In the genomic region with DNA sequence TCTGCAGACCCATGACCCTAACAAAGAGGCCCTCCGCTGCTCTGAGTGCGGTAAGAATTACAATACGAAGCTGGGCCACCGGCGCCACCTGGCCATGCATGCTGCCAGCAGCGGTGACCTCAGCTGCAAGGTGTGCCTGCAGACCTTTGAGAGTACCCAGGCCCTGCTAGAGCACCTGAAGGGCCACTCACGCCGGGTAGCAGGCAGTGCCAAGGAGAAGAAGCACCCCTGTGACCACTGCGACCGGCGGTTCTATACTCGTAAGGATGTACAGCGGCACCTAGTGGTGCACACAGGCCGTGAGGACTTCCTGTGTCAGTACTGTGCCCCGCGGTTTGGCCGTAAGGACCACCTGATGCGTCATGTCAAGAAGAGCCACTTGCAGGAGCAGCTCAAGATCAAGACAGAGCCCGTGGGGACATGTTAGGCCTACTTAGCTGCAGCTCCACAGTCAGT, we compare ENCODE assay signal across 8 cellular contexts.
DNase-seq lines count a peak whose midpoint lies in the region; ATAC-seq, FAIRE-seq and TF ChIP-seq lines count a peak whose summit lies in the region.
"Not testable (repeated sequence)": the region's sequence is repeated elsewhere in the genome, so short reads cannot be mapped to it uniquely, and the experiment has no call there.

No MANE protein-coding gene starts in this region.

- not testable (repeated sequence) for H3K27ac ChIP-seq in 22Rv1; Karpas-422 (ENCODE audit: low read length); OCI-LY7 (ENCODE audit: low read depth, low read length, poor library complexity, severe bottlenecking); neural progenitor cell

- H4K20me1 ChIP-seq in Karpas-422 (ENCODE audit: insufficient read depth, low read depth, low read length); OCI-LY7 (ENCODE audit: insufficient read depth, low read length); neural progenitor cell (ENCODE audit: low read depth): not testable (repeated sequence)

- not testable (repeated sequence) for H3K9ac ChIP-seq in Karpas-422 (ENCODE audit: low read length); neural progenitor cell

- intact Hi-C loops in OCI-LY7 (cut with micrococcal nuclease; ENCODE audit: unreplicated experiment); Right ventricle myocardium superior (cut with DNase I): not testable (repeated sequence)

- CTCF ChIA-PET in OCI-LY7 (lab: Charles Lee; ENCODE audit: unreplicated experiment) = not testable (repeated sequence)
- CTCF ChIA-PET in WTC11 (lab: Charles Lee) = interaction anchor here (1.1 to 1.6 kb wide), 5 partner anchors 9 to 339 kb away, joined by 3 to 5 read pairs (median 3); no protein-coding TSS in a partner anchor

- POLR2A ChIA-PET in OCI-LY7 (lab: Charles Lee); WTC11 (lab: Charles Lee): not testable (repeated sequence)

- not testable (repeated sequence) for H3K9me3 Mint-ChIP-seq in WTC11, neural progenitor cell

- not testable (repeated sequence) for H3K27me3 Mint-ChIP-seq in WTC11 (ENCODE audit: low read depth)
- H3K27me3 Mint-ChIP-seq in neural progenitor cell (ENCODE audit: insufficient read depth, low read depth) = peaks cover 12% of the 10 kb centered on the region

- not testable (repeated sequence) for H3K4me3 ChIP-seq in GM06990 (replicated peaks; ENCODE audit: low read depth, low read length); Karpas-422 (ENCODE audit: low read length); OCI-LY7 (ENCODE audit: low read depth, low read length, poor library complexity, severe bottlenecking); neural progenitor cell

- BruUV-seq in OCI-LY7 (replicated peaks; lab: Mats Ljungman, UMichigan) = not testable (repeated sequence)

- not testable (repeated sequence) for H3K79me2 ChIP-seq in Karpas-422 (ENCODE audit: low read length); OCI-LY7 (ENCODE audit: insufficient read depth, low read depth, low read length); neural progenitor cell (ENCODE audit: low read depth)

- not testable (repeated sequence) for H3K36me3 Mint-ChIP-seq in WTC11, neural progenitor cell

- H3K4me2 ChIP-seq in Karpas-422 (ENCODE audit: low read depth, low read length, poor library complexity, severe bottlenecking); OCI-LY7 (ENCODE audit: low read length); neural progenitor cell: not testable (repeated sequence)

- H3K9me2 ChIP-seq in Karpas-422 (replicated peaks; ENCODE audit: insufficient read depth, low read length); OCI-LY7 (ENCODE audit: insufficient read depth, low read length): not testable (repeated sequence)

- H3K9me3 ChIP-seq in Karpas-422 (ENCODE audit: low read length); OCI-LY7 (ENCODE audit: low read length); neural progenitor cell (ENCODE audit: low read depth): not testable (repeated sequence)

- not testable (repeated sequence) for H3K4me1 Mint-ChIP-seq in WTC11, neural progenitor cell

- not testable (repeated sequence) for H3F3A ChIP-seq in neural progenitor cell (ENCODE audit: low read depth)

- ATAC-seq in WTC11 = peak; percentile 95
- not testable (repeated sequence) for ATAC-seq in Right ventricle myocardium superior (ENCODE audit: poor library complexity)

- H3K27ac Mint-ChIP-seq in WTC11, neural progenitor cell: not testable (repeated sequence)

- not testable (repeated sequence) for DNase-seq in GM06990 (ENCODE audit: extremely low read depth, insufficient read length); OCI-LY7 (ENCODE audit: low spot score); urothelium cell line (ENCODE audit: low spot score)
- peak; percentile 43 for DNase-seq in Karpas-422
- DNase-seq in WTC11 (ENCODE audit: low spot score) = peak; percentile 76
- DNase-seq in Right ventricle myocardium superior = peak; percentile 27
- DNase-seq in neural progenitor cell (ENCODE audit: low spot score) = peak; percentile 21

- not testable (repeated sequence) for H3K4me3 Mint-ChIP-seq in WTC11, neural progenitor cell

- H3K36me3 ChIP-seq in GM06990 (ENCODE audit: control insufficient read depth, insufficient read depth, low read length); Karpas-422 (ENCODE audit: insufficient read depth, low read length); OCI-LY7 (ENCODE audit: insufficient read depth, low read length); neural progenitor cell: not testable (repeated sequence)

- H2AFZ ChIP-seq in Karpas-422 (ENCODE audit: low read length); OCI-LY7 (ENCODE audit: low read length); neural progenitor cell (replicated peaks): not testable (repeated sequence)

- H3K27me3 ChIP-seq in GM06990 (replicated peaks; ENCODE audit: control insufficient read depth, insufficient read depth, low read length); Karpas-422 (ENCODE audit: low read length); neural progenitor cell: not testable (repeated sequence)

- peak; percentile 23 for FAIRE-seq in urothelium cell line (lab: Jason Lieb, UNC)

- TF ChIP-seq CTCF in 22Rv1 (IDR thresholded peaks at IDR 0.05) (peak; percentile 82), GM06990 (IDR thresholded peaks at IDR 0.05; ENCODE audit: insufficient read depth, low read length, poor library complexity, severe bottlenecking) (peak; percentile 6), OCI-LY7 (conservative IDR thresholded peaks at IDR 0.05; ENCODE audit: low read length) (0 out of 2 replicates have a peak, but pooled peaks have one; percentile 15), WTC11 (IDR thresholded peaks at IDR 0.05) (peak; percentile 52), neural progenitor cell (IDR thresholded peaks at IDR 0.05) (peak; percentile 30)

- H3K4me1 ChIP-seq in Karpas-422 (ENCODE audit: low read length); OCI-LY7 (ENCODE audit: insufficient read depth, low read length, poor library complexity, severe bottlenecking); neural progenitor cell: not testable (repeated sequence)

Comparison
In these comparisons a context has a peak if more than half of its experiments do, and no peak if none do; other contexts are left out.
1. CTCF ChIP-seq: peak in every context shown above with its lines; median percentile 82 in 22Rv1; 52 in WTC11; 30 in neural progenitor cell; 15 in OCI-LY7; 6 in GM06990.